Comparison of ENCODE assay signal across 1 cellular context in the genomic region with DNA sequence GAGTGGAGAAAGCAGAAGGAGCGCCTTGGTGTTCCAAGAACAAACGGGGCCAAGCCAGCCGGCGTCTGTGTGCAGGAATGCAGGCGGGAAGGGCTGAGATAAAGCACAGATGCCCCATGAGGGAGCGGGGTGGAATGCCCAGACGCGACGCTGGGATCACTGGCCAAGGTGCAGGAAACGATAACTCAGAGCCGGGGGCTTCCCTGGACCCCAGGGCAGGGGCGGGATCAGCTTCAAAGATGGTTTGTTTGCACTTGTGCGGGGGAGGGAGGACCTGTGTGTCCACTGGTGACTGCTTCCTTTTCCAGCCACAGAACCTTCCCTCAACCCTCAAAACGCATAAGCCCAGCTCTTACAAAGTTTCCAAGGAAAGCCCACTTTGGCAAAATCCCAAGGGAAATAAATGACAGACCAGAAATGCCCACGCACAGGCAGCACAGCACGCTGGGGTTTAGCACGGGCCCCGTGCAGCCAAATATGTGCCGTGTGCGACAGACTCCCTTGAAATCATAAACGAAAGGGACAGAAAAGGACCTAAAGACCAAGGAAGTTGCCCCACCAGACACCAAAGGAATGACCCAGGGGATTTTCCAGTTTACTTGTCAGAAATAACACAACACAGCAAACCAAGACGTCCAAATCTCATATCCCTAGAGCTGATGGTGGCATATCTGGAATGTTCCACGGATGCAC.
TF ChIP-seq lines count a peak whose summit lies in the region.

No MANE protein-coding gene starts in this region.

TF ChIP-seq in HepG2, 621 proteins besides CTCF, POLR2A, EP300 and RAD21 (continued from another document and continues in another):
- TF ChIP-seq, protein P1, sequence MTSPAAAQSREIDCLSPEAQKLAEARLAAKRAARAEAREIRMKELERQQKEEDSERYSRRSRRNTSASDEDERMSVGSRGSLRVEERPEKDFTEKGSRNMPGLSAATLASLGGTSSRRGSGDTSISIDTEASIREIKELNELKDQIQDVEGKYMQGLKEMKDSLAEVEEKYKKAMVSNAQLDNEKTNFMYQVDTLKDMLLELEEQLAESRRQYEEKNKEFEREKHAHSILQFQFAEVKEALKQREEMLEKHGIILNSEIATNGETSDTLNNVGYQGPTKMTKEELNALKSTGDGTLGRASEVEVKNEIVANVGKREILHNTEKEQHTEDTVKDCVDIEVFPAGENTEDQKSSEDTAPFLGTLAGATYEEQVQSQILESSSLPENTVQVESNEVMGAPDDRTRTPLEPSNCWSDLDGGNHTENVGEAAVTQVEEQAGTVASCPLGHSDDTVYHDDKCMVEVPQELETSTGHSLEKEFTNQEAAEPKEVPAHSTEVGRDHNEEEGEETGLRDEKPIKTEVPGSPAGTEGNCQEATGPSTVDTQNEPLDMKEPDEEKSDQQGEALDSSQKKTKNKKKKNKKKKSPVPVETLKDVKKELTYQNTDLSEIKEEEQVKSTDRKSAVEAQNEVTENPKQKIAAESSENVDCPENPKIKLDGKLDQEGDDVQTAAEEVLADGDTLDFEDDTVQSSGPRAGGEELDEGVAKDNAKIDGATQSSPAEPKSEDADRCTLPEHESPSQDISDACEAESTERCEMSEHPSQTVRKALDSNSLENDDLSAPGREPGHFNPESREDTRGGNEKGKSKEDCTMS (CRISPR knock-in tag; conservative IDR thresholded peaks at IDR 0.05) = no peak
- peak; percentile 69 for TF ChIP-seq ZNF564 (CRISPR knock-in tag; IDR thresholded peaks at IDR 0.05)
- TF ChIP-seq EHMT2 (IDR thresholded peaks at IDR 0.05; ENCODE audit: borderline replicate concordance, low read depth, low read length) = no peak
- TF ChIP-seq POLR2AphosphoS2 (IDR thresholded peaks at IDR 0.05; ENCODE audit: low read depth, low read length) = no peak
- TF ChIP-seq ARNTL (CRISPR knock-in tag; IDR thresholded peaks at IDR 0.05) = peak; percentile 86; the same call in 1 of the 2 replicates
- peak; percentile 33; the same call in 1 of the 2 replicates for TF ChIP-seq SAFB2 (CRISPR knock-in tag; IDR thresholded peaks at IDR 0.05; ENCODE audit: borderline replicate concordance, low read depth)
- no peak for TF ChIP-seq CCAR2 (optimal IDR thresholded peaks at IDR 0.05; ENCODE audit: low read depth, low read length)
- no peak for TF ChIP-seq FOSL1 (CRISPR knock-in tag; IDR thresholded peaks at IDR 0.05; ENCODE audit: borderline replicate concordance)
- no peak for TF ChIP-seq ZNF597 (CRISPR knock-in tag; IDR thresholded peaks at IDR 0.05)
- TF ChIP-seq SRY (CRISPR knock-in tag; IDR thresholded peaks at IDR 0.05) = no peak
- peak; percentile 53; the same call in 1 of the 2 replicates for TF ChIP-seq IRF9 (CRISPR knock-in tag; IDR thresholded peaks at IDR 0.05; ENCODE audit: borderline replicate concordance)
- no peak for TF ChIP-seq AGO2 (optimal IDR thresholded peaks at IDR 0.05; ENCODE audit: low read depth, low read length)
- peak; percentile 66; the same call in 1 of the 2 replicates for TF ChIP-seq TCF7L2 (IDR thresholded peaks at IDR 0.05; ENCODE audit: low read depth, low read length)
- TF ChIP-seq, protein P2, sequence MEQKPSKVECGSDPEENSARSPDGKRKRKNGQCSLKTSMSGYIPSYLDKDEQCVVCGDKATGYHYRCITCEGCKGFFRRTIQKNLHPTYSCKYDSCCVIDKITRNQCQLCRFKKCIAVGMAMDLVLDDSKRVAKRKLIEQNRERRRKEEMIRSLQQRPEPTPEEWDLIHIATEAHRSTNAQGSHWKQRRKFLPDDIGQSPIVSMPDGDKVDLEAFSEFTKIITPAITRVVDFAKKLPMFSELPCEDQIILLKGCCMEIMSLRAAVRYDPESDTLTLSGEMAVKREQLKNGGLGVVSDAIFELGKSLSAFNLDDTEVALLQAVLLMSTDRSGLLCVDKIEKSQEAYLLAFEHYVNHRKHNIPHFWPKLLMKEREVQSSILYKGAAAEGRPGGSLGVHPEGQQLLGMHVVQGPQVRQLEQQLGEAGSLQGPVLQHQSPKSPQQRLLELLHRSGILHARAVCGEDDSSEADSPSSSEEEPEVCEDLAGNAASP (CRISPR knock-in tag; IDR thresholded peaks at IDR 0.05; ENCODE audit: borderline replicate concordance) = no peak
- no peak for TF ChIP-seq ZNF790 (CRISPR knock-in tag; IDR thresholded peaks at IDR 0.05; ENCODE audit: borderline replicate concordance)
- no peak for TF ChIP-seq ZNF136 (CRISPR knock-in tag; IDR thresholded peaks at IDR 0.05; ENCODE audit: low read depth)
- TF ChIP-seq, protein P3, sequence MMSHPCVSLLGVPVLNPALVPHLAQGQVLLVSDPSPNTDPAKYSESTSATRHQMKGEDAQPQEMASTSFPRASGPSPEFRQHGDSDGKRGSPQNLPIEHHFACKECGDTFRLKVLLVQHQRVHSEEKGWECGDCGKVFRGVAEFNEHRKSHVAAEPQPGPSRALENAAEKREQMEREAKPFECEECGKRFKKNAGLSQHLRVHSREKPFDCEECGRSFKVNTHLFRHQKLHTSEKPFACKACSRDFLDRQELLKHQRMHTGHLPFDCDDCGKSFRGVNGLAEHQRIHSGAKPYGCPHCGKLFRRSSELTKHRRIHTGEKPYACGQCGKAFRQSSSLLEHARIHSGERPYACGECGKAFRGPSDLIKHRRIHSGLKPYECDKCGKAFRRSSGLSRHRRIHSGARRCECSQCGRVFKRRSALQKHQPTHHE (CRISPR knock-in tag; IDR thresholded peaks at IDR 0.05; ENCODE audit: borderline replicate concordance) = 0 out of 2 replicates have a peak, but pooled peaks have one; percentile 84
- TF ChIP-seq SYNCRIP (IDR thresholded peaks at IDR 0.05; ENCODE audit: insufficient read depth, low read depth, low read length) = no peak
- TF ChIP-seq NFYB (CRISPR knock-in tag; IDR thresholded peaks at IDR 0.05) = no peak
- peak; percentile 76; the same call in 1 of the 2 replicates for TF ChIP-seq ZNF772 (CRISPR knock-in tag; IDR thresholded peaks at IDR 0.05)
- no peak for TF ChIP-seq SETDB1 (CRISPR knock-in tag; IDR thresholded peaks at IDR 0.05; ENCODE audit: borderline replicate concordance)
- no peak for TF ChIP-seq MTERF4 (CRISPR knock-in tag; IDR thresholded peaks at IDR 0.05)
- TF ChIP-seq SNRNP70 (IDR thresholded peaks at IDR 0.05; ENCODE audit: low read depth, low read length) = no peak
- TF ChIP-seq ZFP82 (CRISPR knock-in tag; IDR thresholded peaks at IDR 0.05; ENCODE audit: borderline replicate concordance) = peak; percentile 79; the same call in 1 of the 2 replicates
- TF ChIP-seq FOXM1 (CRISPR knock-in tag; IDR thresholded peaks at IDR 0.05) = no peak
- peak; percentile 64; the same call in 1 of the 2 replicates for TF ChIP-seq ZNF331 (CRISPR knock-in tag; IDR thresholded peaks at IDR 0.05)
- TF ChIP-seq ZNF503 (CRISPR knock-in tag; IDR thresholded peaks at IDR 0.05) = peak; percentile 91
- no peak for TF ChIP-seq JUNB (CRISPR knock-in tag; IDR thresholded peaks at IDR 0.05; ENCODE audit: borderline replicate concordance)
- TF ChIP-seq, protein P4, sequence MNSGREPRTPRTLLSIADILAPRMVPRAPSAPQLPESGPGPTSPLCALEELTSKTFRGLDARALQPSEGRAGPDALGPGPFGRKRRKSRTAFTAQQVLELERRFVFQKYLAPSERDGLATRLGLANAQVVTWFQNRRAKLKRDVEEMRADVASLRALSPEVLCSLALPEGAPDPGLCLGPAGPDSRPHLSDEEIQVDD (CRISPR knock-in tag; IDR thresholded peaks at IDR 0.05; ENCODE audit: borderline replicate concordance) = peak; percentile 33; the same call in 1 of the 2 replicates
- TF ChIP-seq ARID2 (CRISPR knock-in tag; IDR thresholded peaks at IDR 0.05; ENCODE audit: borderline replicate concordance) = no peak
- TF ChIP-seq, protein P5, sequence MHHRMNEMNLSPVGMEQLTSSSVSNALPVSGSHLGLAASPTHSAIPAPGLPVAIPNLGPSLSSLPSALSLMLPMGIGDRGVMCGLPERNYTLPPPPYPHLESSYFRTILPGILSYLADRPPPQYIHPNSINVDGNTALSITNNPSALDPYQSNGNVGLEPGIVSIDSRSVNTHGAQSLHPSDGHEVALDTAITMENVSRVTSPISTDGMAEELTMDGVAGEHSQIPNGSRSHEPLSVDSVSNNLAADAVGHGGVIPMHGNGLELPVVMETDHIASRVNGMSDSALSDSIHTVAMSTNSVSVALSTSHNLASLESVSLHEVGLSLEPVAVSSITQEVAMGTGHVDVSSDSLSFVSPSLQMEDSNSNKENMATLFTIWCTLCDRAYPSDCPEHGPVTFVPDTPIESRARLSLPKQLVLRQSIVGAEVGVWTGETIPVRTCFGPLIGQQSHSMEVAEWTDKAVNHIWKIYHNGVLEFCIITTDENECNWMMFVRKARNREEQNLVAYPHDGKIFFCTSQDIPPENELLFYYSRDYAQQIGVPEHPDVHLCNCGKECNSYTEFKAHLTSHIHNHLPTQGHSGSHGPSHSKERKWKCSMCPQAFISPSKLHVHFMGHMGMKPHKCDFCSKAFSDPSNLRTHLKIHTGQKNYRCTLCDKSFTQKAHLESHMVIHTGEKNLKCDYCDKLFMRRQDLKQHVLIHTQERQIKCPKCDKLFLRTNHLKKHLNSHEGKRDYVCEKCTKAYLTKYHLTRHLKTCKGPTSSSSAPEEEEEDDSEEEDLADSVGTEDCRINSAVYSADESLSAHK (CRISPR knock-in tag; IDR thresholded peaks at IDR 0.05; ENCODE audit: borderline replicate concordance) = no peak
- no peak for TF ChIP-seq ZFP36L2 (CRISPR knock-in tag; IDR thresholded peaks at IDR 0.05)
- peak; percentile 51; the same call in 1 of the 2 replicates for TF ChIP-seq ZNF142 (CRISPR knock-in tag; IDR thresholded peaks at IDR 0.05)
